1 cellular context compared by ENCODE assay signal in the genomic region with DNA sequence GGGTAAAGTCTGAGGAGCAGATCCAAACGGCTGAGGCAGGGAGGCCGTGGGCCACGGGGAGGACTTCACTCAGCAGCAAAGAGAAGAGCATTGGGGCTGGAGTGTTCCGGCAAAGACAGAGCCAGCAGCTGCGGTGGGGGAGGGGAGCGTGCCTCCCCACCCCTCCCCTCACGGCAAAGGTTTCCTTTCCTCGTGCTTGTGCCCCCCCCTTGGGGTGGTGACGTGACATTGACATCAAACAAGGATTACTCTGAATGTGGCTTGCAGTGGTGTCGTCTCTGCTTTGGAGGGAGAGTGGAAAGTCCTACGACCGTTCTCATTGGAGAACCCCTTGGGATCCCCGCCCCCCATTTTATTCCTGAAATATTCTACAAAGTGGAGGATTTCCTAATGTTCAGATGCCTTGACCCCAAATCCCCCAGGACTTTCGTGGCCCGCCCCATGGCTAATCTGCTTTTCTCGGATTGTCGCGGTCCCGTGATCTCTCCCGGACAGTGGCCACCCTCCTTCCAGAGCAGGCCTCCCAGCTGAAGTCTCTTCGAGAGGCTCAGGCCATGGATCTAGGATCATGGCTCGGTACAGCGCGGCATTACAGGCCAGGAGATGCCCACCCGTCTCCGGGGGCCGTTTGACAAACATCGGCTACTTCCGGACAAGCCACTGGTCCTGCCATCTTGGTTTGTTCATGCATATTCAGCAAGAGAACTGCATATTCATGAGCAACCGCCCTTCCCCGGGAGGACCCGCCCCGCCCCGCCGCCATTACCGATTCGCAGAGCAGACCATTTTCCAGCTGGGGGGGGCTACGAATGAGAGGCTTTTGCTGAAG.
TF ChIP-seq lines count a peak whose summit lies in the region.

No MANE protein-coding gene starts in this region.

TF ChIP-seq in K562, 482 proteins besides CTCF, POLR2A, EP300 and RAD21 (continued from another document and continues in another):
- TF ChIP-seq, protein P1, sequence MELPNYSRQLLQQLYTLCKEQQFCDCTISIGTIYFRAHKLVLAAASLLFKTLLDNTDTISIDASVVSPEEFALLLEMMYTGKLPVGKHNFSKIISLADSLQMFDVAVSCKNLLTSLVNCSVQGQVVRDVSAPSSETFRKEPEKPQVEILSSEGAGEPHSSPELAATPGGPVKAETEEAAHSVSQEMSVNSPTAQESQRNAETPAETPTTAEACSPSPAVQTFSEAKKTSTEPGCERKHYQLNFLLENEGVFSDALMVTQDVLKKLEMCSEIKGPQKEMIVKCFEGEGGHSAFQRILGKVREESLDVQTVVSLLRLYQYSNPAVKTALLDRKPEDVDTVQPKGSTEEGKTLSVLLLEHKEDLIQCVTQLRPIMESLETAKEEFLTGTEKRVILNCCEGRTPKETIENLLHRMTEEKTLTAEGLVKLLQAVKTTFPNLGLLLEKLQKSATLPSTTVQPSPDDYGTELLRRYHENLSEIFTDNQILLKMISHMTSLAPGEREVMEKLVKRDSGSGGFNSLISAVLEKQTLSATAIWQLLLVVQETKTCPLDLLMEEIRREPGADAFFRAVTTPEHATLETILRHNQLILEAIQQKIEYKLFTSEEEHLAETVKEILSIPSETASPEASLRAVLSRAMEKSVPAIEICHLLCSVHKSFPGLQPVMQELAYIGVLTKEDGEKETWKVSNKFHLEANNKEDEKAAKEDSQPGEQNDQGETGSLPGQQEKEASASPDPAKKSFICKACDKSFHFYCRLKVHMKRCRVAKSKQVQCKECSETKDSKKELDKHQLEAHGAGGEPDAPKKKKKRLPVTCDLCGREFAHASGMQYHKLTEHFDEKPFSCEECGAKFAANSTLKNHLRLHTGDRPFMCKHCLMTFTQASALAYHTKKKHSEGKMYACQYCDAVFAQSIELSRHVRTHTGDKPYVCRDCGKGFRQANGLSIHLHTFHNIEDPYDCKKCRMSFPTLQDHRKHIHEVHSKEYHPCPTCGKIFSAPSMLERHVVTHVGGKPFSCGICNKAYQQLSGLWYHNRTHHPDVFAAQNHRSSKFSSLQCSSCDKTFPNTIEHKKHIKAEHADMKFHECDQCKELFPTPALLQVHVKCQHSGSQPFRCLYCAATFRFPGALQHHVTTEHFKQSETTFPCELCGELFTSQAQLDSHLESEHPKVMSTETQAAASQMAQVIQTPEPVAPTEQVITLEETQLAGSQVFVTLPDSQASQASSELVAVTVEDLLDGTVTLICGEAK (IDR thresholded peaks at IDR 0.05): no peak
- TF ChIP-seq, protein P1 (CRISPR knock-in tag; IDR thresholded peaks at IDR 0.05): no peak
- no peak for TF ChIP-seq RBM25 (IDR thresholded peaks at IDR 0.05; ENCODE audit: low read depth, low read length, severe bottlenecking)
- TF ChIP-seq, protein P2, sequence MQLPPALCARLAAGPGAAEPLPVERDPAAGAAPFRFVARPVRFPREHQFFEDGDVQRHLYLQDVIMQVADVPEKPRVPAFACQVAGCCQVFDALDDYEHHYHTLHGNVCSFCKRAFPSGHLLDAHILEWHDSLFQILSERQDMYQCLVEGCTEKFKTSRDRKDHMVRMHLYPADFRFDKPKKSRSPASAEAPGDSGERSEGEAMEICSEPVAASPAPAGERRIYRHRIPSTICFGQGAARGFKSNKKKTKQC (CRISPR knock-in tag; IDR thresholded peaks at IDR 0.05): no peak
- no peak for TF ChIP-seq BDP1 (IDR thresholded peaks at IDR 0.05; ENCODE audit: insufficient read depth, insufficient read length)
- peak; percentile 76; the same call in 1 of the 2 replicates for TF ChIP-seq TAF7 (tag; IDR thresholded peaks at IDR 0.05)
- TF ChIP-seq, protein P3, sequence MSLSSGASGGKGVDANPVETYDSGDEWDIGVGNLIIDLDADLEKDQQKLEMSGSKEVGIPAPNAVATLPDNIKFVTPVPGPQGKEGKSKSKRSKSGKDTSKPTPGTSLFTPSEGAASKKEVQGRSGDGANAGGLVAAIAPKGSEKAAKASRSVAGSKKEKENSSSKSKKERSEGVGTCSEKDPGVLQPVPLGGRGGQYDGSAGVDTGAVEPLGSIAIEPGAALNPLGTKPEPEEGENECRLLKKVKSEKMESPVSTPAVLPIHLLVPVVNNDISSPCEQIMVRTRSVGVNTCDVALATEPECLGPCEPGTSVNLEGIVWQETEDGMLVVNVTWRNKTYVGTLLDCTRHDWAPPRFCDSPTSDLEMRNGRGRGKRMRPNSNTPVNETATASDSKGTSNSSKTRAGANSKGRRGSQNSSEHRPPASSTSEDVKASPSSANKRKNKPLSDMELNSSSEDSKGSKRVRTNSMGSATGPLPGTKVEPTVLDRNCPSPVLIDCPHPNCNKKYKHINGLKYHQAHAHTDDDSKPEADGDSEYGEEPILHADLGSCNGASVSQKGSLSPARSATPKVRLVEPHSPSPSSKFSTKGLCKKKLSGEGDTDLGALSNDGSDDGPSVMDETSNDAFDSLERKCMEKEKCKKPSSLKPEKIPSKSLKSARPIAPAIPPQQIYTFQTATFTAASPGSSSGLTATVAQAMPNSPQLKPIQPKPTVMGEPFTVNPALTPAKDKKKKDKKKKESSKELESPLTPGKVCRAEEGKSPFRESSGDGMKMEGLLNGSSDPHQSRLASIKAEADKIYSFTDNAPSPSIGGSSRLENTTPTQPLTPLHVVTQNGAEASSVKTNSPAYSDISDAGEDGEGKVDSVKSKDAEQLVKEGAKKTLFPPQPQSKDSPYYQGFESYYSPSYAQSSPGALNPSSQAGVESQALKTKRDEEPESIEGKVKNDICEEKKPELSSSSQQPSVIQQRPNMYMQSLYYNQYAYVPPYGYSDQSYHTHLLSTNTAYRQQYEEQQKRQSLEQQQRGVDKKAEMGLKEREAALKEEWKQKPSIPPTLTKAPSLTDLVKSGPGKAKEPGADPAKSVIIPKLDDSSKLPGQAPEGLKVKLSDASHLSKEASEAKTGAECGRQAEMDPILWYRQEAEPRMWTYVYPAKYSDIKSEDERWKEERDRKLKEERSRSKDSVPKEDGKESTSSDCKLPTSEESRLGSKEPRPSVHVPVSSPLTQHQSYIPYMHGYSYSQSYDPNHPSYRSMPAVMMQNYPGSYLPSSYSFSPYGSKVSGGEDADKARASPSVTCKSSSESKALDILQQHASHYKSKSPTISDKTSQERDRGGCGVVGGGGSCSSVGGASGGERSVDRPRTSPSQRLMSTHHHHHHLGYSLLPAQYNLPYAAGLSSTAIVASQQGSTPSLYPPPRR (CRISPR knock-in tag; IDR thresholded peaks at IDR 0.05; ENCODE audit: borderline replicate concordance): no peak
- TF ChIP-seq KAT2B (IDR thresholded peaks at IDR 0.05; ENCODE audit: low read depth, low read length): no peak
- peak; percentile 36; the same call in 1 of the 2 replicates for TF ChIP-seq RB1 (IDR thresholded peaks at IDR 0.05; ENCODE audit: low read depth)
- TF ChIP-seq MAZ (CRISPR knock-in tag; conservative IDR thresholded peaks at IDR 0.05 in 1 of 2, IDR thresholded peaks at IDR 0.05 in 1 of 2): peak; percentile 95 to 96
- no peak for TF ChIP-seq ZNF239 (CRISPR knock-in tag; IDR thresholded peaks at IDR 0.05)
- TF ChIP-seq ARID2 (IDR thresholded peaks at IDR 0.05): no peak
- TF ChIP-seq ZKSCAN8 (CRISPR knock-in tag; IDR thresholded peaks at IDR 0.05): no peak
- TF ChIP-seq EGR1 (conservative IDR thresholded peaks at IDR 0.05): no peak
- TF ChIP-seq HIVEP1 (CRISPR knock-in tag; IDR thresholded peaks at IDR 0.05): no peak
- no peak for TF ChIP-seq NCOA4 (IDR thresholded peaks at IDR 0.05; ENCODE audit: partially characterized antibody)
- TF ChIP-seq ZKSCAN1 (IDR thresholded peaks at IDR 0.05; ENCODE audit: low read depth, low read length): no peak
- no peak for TF ChIP-seq RFX5 (IDR thresholded peaks at IDR 0.05; ENCODE audit: low read depth, low read length)
- peak; percentile 52 for TF ChIP-seq NCOR1 (IDR thresholded peaks at IDR 0.05)
- no peak for TF ChIP-seq PCBP2 (IDR thresholded peaks at IDR 0.05; ENCODE audit: low read depth, low read length, poor library complexity, severe bottlenecking)
- no peak for TF ChIP-seq ZBED1 (IDR thresholded peaks at IDR 0.05)
- TF ChIP-seq, protein P4, sequence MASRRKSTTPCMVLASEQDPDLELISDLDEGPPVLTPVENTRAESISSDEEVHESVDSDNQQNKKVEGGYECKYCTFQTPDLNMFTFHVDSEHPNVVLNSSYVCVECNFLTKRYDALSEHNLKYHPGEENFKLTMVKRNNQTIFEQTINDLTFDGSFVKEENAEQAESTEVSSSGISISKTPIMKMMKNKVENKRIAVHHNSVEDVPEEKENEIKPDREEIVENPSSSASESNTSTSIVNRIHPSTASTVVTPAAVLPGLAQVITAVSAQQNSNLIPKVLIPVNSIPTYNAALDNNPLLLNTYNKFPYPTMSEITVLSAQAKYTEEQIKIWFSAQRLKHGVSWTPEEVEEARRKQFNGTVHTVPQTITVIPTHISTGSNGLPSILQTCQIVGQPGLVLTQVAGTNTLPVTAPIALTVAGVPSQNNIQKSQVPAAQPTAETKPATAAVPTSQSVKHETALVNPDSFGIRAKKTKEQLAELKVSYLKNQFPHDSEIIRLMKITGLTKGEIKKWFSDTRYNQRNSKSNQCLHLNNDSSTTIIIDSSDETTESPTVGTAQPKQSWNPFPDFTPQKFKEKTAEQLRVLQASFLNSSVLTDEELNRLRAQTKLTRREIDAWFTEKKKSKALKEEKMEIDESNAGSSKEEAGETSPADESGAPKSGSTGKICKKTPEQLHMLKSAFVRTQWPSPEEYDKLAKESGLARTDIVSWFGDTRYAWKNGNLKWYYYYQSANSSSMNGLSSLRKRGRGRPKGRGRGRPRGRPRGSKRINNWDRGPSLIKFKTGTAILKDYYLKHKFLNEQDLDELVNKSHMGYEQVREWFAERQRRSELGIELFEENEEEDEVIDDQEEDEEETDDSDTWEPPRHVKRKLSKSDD (conservative IDR thresholded peaks at IDR 0.05; ENCODE audit: low read length): no peak
- peak; percentile 33; the same call in 1 of the 2 replicates for TF ChIP-seq MAFK (IDR thresholded peaks at IDR 0.05; ENCODE audit: low read length)
- TF ChIP-seq SMARCC2 (IDR thresholded peaks at IDR 0.05; ENCODE audit: low read depth): no peak
- peak; percentile 58 for TF ChIP-seq JUND (IDR thresholded peaks at IDR 0.05; ENCODE audit: borderline replicate concordance, low read depth, low read length)
- TF ChIP-seq JUND (tag; IDR thresholded peaks at IDR 0.05; ENCODE audit: borderline replicate concordance, low read depth, low read length): peak; percentile 44; the same call in 1 of the 3 replicates
- no peak for TF ChIP-seq ZNF41 (CRISPR knock-in tag; conservative IDR thresholded peaks at IDR 0.05)
- peak in 1 of 2 experiments; percentile 58; a peak in 1 of 4 replicates for TF ChIP-seq RCOR1 (IDR thresholded peaks at IDR 0.05; ENCODE audit: borderline replicate concordance in 1 of 2, low read depth in 2 of 2, low read length in 2 of 2)
- TF ChIP-seq C11orf30 (IDR thresholded peaks at IDR 0.05; ENCODE audit: low read depth): peak; percentile 15
- TF ChIP-seq, protein P5, sequence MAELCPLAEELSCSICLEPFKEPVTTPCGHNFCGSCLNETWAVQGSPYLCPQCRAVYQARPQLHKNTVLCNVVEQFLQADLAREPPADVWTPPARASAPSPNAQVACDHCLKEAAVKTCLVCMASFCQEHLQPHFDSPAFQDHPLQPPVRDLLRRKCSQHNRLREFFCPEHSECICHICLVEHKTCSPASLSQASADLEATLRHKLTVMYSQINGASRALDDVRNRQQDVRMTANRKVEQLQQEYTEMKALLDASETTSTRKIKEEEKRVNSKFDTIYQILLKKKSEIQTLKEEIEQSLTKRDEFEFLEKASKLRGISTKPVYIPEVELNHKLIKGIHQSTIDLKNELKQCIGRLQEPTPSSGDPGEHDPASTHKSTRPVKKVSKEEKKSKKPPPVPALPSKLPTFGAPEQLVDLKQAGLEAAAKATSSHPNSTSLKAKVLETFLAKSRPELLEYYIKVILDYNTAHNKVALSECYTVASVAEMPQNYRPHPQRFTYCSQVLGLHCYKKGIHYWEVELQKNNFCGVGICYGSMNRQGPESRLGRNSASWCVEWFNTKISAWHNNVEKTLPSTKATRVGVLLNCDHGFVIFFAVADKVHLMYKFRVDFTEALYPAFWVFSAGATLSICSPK (IDR thresholded peaks at IDR 0.05; ENCODE audit: borderline replicate concordance): no peak
- no peak for TF ChIP-seq ZNF586 (CRISPR knock-in tag; conservative IDR thresholded peaks at IDR 0.05)
- TF ChIP-seq ZNF384 (IDR thresholded peaks at IDR 0.05; ENCODE audit: low read depth, low read length): no peak
- TF ChIP-seq KDM1A (IDR thresholded peaks at IDR 0.05): no peak
- TF ChIP-seq, protein P6, sequence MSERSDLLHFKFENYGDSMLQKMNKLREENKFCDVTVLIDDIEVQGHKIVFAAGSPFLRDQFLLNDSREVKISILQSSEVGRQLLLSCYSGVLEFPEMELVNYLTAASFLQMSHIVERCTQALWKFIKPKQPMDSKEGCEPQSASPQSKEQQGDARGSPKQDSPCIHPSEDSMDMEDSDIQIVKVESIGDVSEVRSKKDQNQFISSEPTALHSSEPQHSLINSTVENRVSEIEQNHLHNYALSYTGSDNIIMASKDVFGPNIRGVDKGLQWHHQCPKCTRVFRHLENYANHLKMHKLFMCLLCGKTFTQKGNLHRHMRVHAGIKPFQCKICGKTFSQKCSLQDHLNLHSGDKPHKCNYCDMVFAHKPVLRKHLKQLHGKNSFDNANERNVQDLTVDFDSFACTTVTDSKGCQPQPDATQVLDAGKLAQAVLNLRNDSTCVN (CRISPR knock-in tag; IDR thresholded peaks at IDR 0.05): no peak
- no peak for TF ChIP-seq CHD4 (IDR thresholded peaks at IDR 0.05; ENCODE audit: insufficient read depth, insufficient replicate concordance, low read depth, low read length, poor library complexity, severe bottlenecking)
- TF ChIP-seq NFIX (CRISPR knock-in tag; IDR thresholded peaks at IDR 0.05; ENCODE audit: low read depth): no peak
- TF ChIP-seq ZNF699 (CRISPR knock-in tag; IDR thresholded peaks at IDR 0.05; ENCODE audit: insufficient replicate concordance): no peak
- no peak for TF ChIP-seq GTF2A2 (tag; IDR thresholded peaks at IDR 0.05)
- peak in 1 of 2 experiments; percentile 60; a peak in 1 of 3 replicates for TF ChIP-seq CBX3 (IDR thresholded peaks at IDR 0.05; ENCODE audit: borderline replicate concordance in 1 of 2, low read length in 2 of 2)
- TF ChIP-seq ARID1B (IDR thresholded peaks at IDR 0.05): 0 out of 2 replicates have a peak, but pooled peaks have one; percentile 42
